27 cellular contexts compared by ENCODE assay signal in the genomic region with DNA sequence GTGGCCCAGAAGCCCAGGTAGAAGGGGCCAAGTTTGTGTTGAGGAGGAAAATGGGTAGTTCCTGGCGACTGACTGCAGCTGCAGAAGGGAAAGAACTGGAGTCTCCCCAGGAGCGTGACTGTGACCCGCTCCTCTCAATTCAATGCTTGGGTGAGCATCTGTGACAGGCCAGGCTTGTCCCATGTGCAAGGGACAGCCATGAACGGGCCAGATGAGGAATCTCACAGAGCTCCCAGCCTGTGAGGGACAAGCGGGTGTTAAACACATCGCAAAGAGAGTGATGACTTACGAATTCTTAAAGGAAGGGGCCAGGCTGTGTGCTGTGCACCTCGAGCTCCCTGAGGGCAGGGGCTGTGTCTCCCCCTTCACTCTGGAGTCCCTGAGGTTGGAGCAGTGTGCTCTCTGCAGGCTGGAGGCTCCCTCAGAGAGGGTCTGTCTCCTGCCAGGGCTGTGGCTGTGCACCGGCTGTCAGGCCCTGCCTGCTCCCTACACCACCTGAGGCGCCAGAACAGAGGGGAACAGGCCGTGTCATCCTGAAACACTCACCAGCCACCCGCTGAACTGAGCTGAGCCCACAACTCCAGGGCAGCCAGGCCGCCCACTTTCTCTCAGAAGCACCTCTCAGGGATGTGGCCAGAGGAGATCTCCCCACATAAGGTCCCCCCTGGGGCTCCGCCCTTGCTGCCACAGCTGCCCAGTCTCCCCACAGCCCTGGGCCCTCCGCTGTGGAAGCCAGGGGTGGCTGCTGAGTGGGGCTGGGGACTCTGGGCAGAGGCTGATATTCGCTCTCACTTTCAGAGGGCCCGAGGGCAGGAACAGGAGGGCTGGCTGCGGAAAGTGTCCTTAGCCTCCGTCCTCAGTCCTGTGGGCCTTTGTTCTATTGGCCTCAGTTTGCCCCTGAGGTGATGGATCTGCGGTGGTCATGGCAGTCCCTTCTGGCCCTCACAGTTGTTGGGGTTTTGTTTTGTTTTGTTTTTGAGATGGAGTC. TPM values are rescaled to one million over a fixed set of nuclear protein-coding genes. Genes with fewer than 3 reads are reported as not detected.
DNase-seq lines count a peak whose midpoint lies in the region; ATAC-seq and TF ChIP-seq lines count a peak whose summit lies in the region.
"Had no signal": no experiment of that assay in that cellular context is flagged by ENCODE, and none has a peak within 500 bp of the region (broad histone marks: within the 10 kb centered on the region; RNA-seq: fewer than 3 reads in every experiment).

No MANE protein-coding gene starts in this region.

- H3K4me1 Mint-ChIP-seq in central memory CD8-positive, alpha-beta T cell, result no peaks in the 10 kb centered on the region

- H3K9me3 ChIP-seq in BE2C (no peaks in the 10 kb centered on the region), neuronal stem cell (replicated peaks in 1 of 2; ENCODE audit: control insufficient read depth in 2 of 2, insufficient read depth in 1 of 2, low read depth in 1 of 2, low read length in 2 of 2) (no peaks in the 10 kb centered on the region), esophagus squamous epithelium (no peaks in the 10 kb centered on the region), uterus (no peaks in the 10 kb centered on the region)
- H3K9me3 ChIP-seq: HAP-1, sigmoid colon, thoracic aorta had no signal

- H3K27ac ChIP-seq in neuronal stem cell (replicated peaks; ENCODE audit: low read length) (no peak overlapping the region), esophagus squamous epithelium (no peak overlapping the region), uterus (no peak overlapping the region)
- H3K27ac ChIP-seq: C4-2B, neural progenitor cell, sigmoid colon, thoracic aorta had no signal

- H3K14ac ChIP-seq in neuronal stem cell (ENCODE audit: low read length), result no peak overlapping the region

- no peak overlapping the region for H2BK120ac ChIP-seq in neuronal stem cell (ENCODE audit: low read depth, low read length)

- peak overlapping the region; percentile 44 for H3K23ac ChIP-seq in neuronal stem cell (ENCODE audit: low read depth, low read length, poor library complexity)

- peak overlapping the region; percentile 19 for H2BK15ac ChIP-seq in neuronal stem cell (ENCODE audit: low read length)

- intact Hi-C loops in esophagus squamous epithelium (cut with DNase I) (loop anchor here (5.0 kb wide), 1 partner anchor 53 kb away; the partner anchor contains the start of gene NGFR), uterus (cut with DNase I; ENCODE audit: low total_unique reads) (no loop called here)

- no peak for TF ChIP-seq POLR2A in esophagus squamous epithelium (IDR thresholded peaks at IDR 0.05)
- TF ChIP-seq POLR2A in uterus (IDR thresholded peaks at IDR 0.05), result no peak

- no peak overlapping the region for H2BK5ac ChIP-seq in neuronal stem cell (ENCODE audit: low read length)

- peak overlapping the region; percentile 35 for H3K18ac ChIP-seq in neuronal stem cell (ENCODE audit: low read length)

- in situ Hi-C loops in GM13976 (cut with MboI; ENCODE audit: low sequenced_read_pairs, unreplicated experiment), result loop anchor here (10.0 to 25.0 kb wide), 3 partner anchors 115 to 238 kb away; no protein-coding TSS in a partner anchor

- H4K91ac ChIP-seq in neuronal stem cell (ENCODE audit: low read depth, low read length, poor library complexity), result no peak overlapping the region

- DNase-seq in BE2C (peak; percentile 8), GM13976 (ENCODE audit: low spot score) (peak; percentile 30), neuronal stem cell (ENCODE audit: low spot score) (no peak), esophagus squamous epithelium (lab: John Stamatoyannopoulos, UW) (no peak), COLO668 (lab: John Stamatoyannopoulos, UW; ENCODE audit: unreplicated experiment) (no peak), AG08395 (ENCODE audit: low spot score) (no peak), uterus (no peak)
- no peak for DNase-seq in central memory CD8-positive, alpha-beta T cell (ENCODE audit: low spot score in 2 of 2)
- DNase-seq: activated CD4-positive, alpha-beta T cell treated with anti-CD3 and anti-CD28 coated beads, Interleukin-2, amount 50 U/mL, for 4 hours; activated naive CD4-positive, alpha-beta T cell treated with Interleukin-2 at 50 U/mL for 16 hours; Calu3; DND-41; kidney glomerular epithelial cell; NCI-H1105 treated with DMSO at 0.1 percent for 48 hours; NCI-H2029 treated with DMSO at 0.1 percent for 48 hours; SIG-M5; sigmoid colon; stimulated activated CD4-positive, alpha-beta T cell treated with anti-CD3 and anti-CD28 coated beads, Interleukin-4, amount 100 ng/mL, for 4 hours; stimulated activated naive CD4-positive, alpha-beta T cell; T-helper 1 cell had no signal

- H3K79me1 ChIP-seq in neuronal stem cell (ENCODE audit: low read depth, low read length), result peaks cover under 1% of the 10 kb centered on the region

- no peaks in the 10 kb centered on the region for H3K36me3 Mint-ChIP-seq in central memory CD8-positive, alpha-beta T cell (ENCODE audit: insufficient read depth)
- H3K36me3 Mint-ChIP-seq: brain, neural progenitor cell had no signal

- H3K4me3 ChIP-seq in BE2C (ENCODE audit: low read depth, low read length), result no peak overlapping the region
- no peak overlapping the region for H3K4me3 ChIP-seq in neuronal stem cell (ENCODE audit: low read length in 2 of 2)
- no peak overlapping the region for H3K4me3 ChIP-seq in esophagus squamous epithelium
- H3K4me3 ChIP-seq in uterus, result no peak overlapping the region
- H3K4me3 ChIP-seq: HAP-1, neural progenitor cell, sigmoid colon, thoracic aorta had no signal

- H3K9ac ChIP-seq in neuronal stem cell (ENCODE audit: low read depth, low read length, poor library complexity), result peak overlapping the region; percentile 61
- H3K9ac ChIP-seq: neural progenitor cell had no signal

- H3K27me3 Mint-ChIP-seq in central memory CD8-positive, alpha-beta T cell, result peaks cover 25% of the 10 kb centered on the region

- H3K4ac ChIP-seq in neuronal stem cell (ENCODE audit: low read length), result no peak overlapping the region

- WGBS in neuronal stem cell (ENCODE audit: extremely low coverage in 2 of 2, insufficient read length in 2 of 2, insufficient replicate concordance in 1 of 2), 2 donors, result no CpG with 5 or more reads among the region's 20 CpGs
- 83 to 90% methylated on average over 7 to 12 of the region's 20 CpGs for WGBS in esophagus squamous epithelium, 2 donors

- H3K4me3 Mint-ChIP-seq in central memory CD8-positive, alpha-beta T cell, result no peak overlapping the region
- H3K4me3 Mint-ChIP-seq: brain, neural progenitor cell had no signal

- TF ChIP-seq CTCF in BE2C (IDR thresholded peaks at IDR 0.05; ENCODE audit: low read depth, low read length) (no peak), GM13976 (IDR thresholded peaks at IDR 0.05; ENCODE audit: borderline replicate concordance, control extremely low read depth, extremely low read depth, insufficient read depth, missing control alignments) (no peak), esophagus squamous epithelium (IDR thresholded peaks at IDR 0.05) (no peak), uterus (IDR thresholded peaks at IDR 0.05) (no peak)

- no peaks in the 10 kb centered on the region for H3K36me3 ChIP-seq in BE2C
- H3K36me3 ChIP-seq in neuronal stem cell (replicated peaks in 1 of 2; ENCODE audit: control insufficient read depth in 2 of 2, insufficient read depth in 2 of 2, low read length in 2 of 2), result peaks cover 0 to 3% of the 10 kb centered on the region in 2 donors
- H3K36me3 ChIP-seq in esophagus squamous epithelium, result no peaks in the 10 kb centered on the region
- no peaks in the 10 kb centered on the region for H3K36me3 ChIP-seq in uterus
- H3K36me3 ChIP-seq: HAP-1, neural progenitor cell, sigmoid colon, thoracic aorta had no signal

- H2AK5ac ChIP-seq in neuronal stem cell (ENCODE audit: low read depth, low read length), result peak overlapping the region; percentile 89

- H2BK12ac ChIP-seq in neuronal stem cell (ENCODE audit: low read length), result peak overlapping the region; percentile 43

- ATAC-seq in central memory CD8-positive, alpha-beta T cell (replicated peaks; ENCODE audit: extremely low read depth, poor library complexity, severe bottlenecking), result no peak
- ATAC-seq: Panc1 had no signal

- no peak overlapping the region for H3K4me2 ChIP-seq in neuronal stem cell (ENCODE audit: insufficient read depth, low read length, poor library complexity, severe bottlenecking)
- H3K4me2 ChIP-seq: neural progenitor cell had no signal

- no peak overlapping the region for H2AFZ ChIP-seq in neuronal stem cell (ENCODE audit: low read length)
- H2AFZ ChIP-seq: neural progenitor cell had no signal

- H3K27me3 ChIP-seq in BE2C, result no peaks in the 10 kb centered on the region
- H3K27me3 ChIP-seq in neuronal stem cell (ENCODE audit: control insufficient read depth in 3 of 3, insufficient read depth in 3 of 3, low read depth in 1 of 3, low read length in 3 of 3), result peaks cover 0 to 77% (median 0%) of the 10 kb centered on the region in 3 experiments
- H3K27me3 ChIP-seq in esophagus squamous epithelium, result peaks cover 0 to 73% (median 0%) of the 10 kb centered on the region in 4 donors
- no peaks in the 10 kb centered on the region for H3K27me3 ChIP-seq in uterus
- H3K27me3 ChIP-seq: neural progenitor cell, sigmoid colon had no signal

- H3K4me1 ChIP-seq in BE2C, result no peaks in the 10 kb centered on the region
- peaks cover 0 to 30% of the 10 kb centered on the region in 2 donors for H3K4me1 ChIP-seq in neuronal stem cell (ENCODE audit: control insufficient read depth in 2 of 2, insufficient read depth in 1 of 2, low read depth in 1 of 2, low read length in 2 of 2)
- peaks cover 0 to 29% (median 16%) of the 10 kb centered on the region in 3 donors for H3K4me1 ChIP-seq in esophagus squamous epithelium
- H3K4me1 ChIP-seq in uterus, result no peaks in the 10 kb centered on the region
- H3K4me1 ChIP-seq: HAP-1 had no signal

- no peaks in the 10 kb centered on the region for H3K9me3 Mint-ChIP-seq in central memory CD8-positive, alpha-beta T cell
- H3K9me3 Mint-ChIP-seq: neural progenitor cell had no signal

- no peak overlapping the region for H4K8ac ChIP-seq in neuronal stem cell (ENCODE audit: low read depth, low read length)

- H3K27ac Mint-ChIP-seq in central memory CD8-positive, alpha-beta T cell (ENCODE audit: low read depth), result peak overlapping the region; percentile 47
- H3K27ac Mint-ChIP-seq: neural progenitor cell, progenitor cell of endocrine pancreas had no signal

RNA-seq across cellular contexts. Expression of gene NXPH3, which starts 25.7 kb away (rescaled TPM):
- polyA plus RNA-seq in BE2C (2012; ENCODE audit: insufficient read depth, insufficient read length, low read depth), result not detected
- polyA plus RNA-seq in neuronal stem cell (2013, experiment 1 of 2), result 2.9 TPM
- polyA plus RNA-seq in neuronal stem cell (2013, experiment 2 of 2), result 2.8 TPM
- total RNA-seq in esophagus squamous epithelium (1 to 10 TPM in 2 of 4 donors, under 1 TPM in 2; 0.53 to 3.8 (median 1.5) TPM), uterus (10 to 100 TPM in 2 of 4 donors, 1 to 10 TPM in 2; 5.8 to 24.3 (median 9.0) TPM)
- total RNA-seq: Calu3 had no signal

RNA-seq across cellular contexts. Expression of gene NGFR, which starts 54.9 kb away (rescaled TPM):
- 0.48 TPM for polyA plus RNA-seq in BE2C (2012; ENCODE audit: insufficient read depth, insufficient read length, low read depth)
- 29.4 TPM for polyA plus RNA-seq in neuronal stem cell (2013, experiment 1 of 2)
- 29.5 TPM for polyA plus RNA-seq in neuronal stem cell (2013, experiment 2 of 2)
- total RNA-seq in esophagus squamous epithelium, result 1 to 10 TPM; 1.6 to 9.6 (median 4.9) TPM
- total RNA-seq in uterus, result 10 to 100 TPM in 2 of 4 donors, 1 to 10 TPM in 2; 1.8 to 47.9 (median 9.9) TPM

Comparison
In these comparisons a context has a peak if more than half of its experiments do, and no peak if none do; other contexts are left out.
1. DNase-seq: peak in BE2C (single experiment) and GM13976 (single experiment); none in central memory CD8-positive, alpha-beta T cell (0 of 2), neuronal stem cell (single experiment), esophagus squamous epithelium (single experiment), COLO668 (single experiment), AG08395 (single experiment) and uterus (0 of 2).